ENCODE assay signal across 1 cellular context in the genomic region with DNA sequence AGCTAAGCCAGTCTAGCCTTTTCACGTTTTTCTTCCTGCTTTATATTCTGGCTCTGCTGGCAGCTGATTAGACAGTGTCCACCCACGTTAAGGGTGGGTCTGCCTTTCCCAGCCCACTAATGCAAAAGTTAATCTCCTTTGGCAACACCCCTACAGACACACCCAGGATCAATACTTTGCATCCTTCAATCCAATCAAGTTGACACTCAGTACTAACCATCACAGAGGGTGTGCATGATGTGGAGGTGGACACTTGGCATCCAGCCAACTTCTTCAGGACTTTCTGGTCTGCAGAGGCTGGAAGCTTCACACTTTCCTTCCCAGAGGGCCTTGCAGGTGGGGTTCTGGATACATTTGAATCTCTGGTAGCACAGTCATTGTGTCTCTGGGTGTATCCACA.
TF ChIP-seq lines count a peak whose summit lies in the region.

No MANE protein-coding gene starts in this region.

TF ChIP-seq in HepG2, 621 proteins besides CTCF, POLR2A, EP300 and RAD21:
- TF ChIP-seq LCORL (IDR thresholded peaks at IDR 0.05): peak; percentile 84
- TF ChIP-seq LCORL (CRISPR knock-in tag; IDR thresholded peaks at IDR 0.05): no peak
- TF ChIP-seq ATM (IDR thresholded peaks at IDR 0.05; ENCODE audit: borderline replicate concordance): no peak
